ENCODE assay signal across 11 cellular contexts in the genomic region with DNA sequence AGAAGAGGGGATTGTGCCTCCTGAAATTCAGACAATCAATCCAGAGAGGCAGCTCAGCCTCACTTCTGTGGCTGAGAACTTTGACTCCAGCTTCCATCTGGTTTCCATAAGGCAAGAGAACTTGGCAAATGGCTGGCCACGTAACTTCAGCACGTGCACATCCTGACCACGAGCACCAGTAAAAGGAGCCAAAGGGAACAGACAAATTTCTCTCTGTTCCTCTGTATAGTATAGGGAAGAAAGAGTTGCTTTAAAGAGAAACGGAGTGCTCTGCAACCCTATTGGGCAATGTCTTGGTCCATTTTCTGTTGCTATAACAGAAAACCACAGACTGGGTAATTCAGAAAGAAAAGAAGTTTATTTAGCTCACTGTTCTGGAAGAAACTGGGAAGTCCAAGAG.
DNase-seq lines count a peak whose midpoint lies in the region; ATAC-seq and TF ChIP-seq lines count a peak whose summit lies in the region.
"Had no signal": no experiment of that assay in that cellular context is flagged by ENCODE, and none has a peak within 500 bp of the region (broad histone marks: within the 10 kb centered on the region; RNA-seq: fewer than 3 reads in every experiment).

No MANE protein-coding gene starts in this region.

- TF ChIP-seq POLR2A in gastrocnemius medialis (IDR thresholded peaks at IDR 0.05): no peak
- no peak for TF ChIP-seq POLR2A in prostate gland (IDR thresholded peaks at IDR 0.05)
- no peak for TF ChIP-seq POLR2A in Peyer's patch (IDR thresholded peaks at IDR 0.05)

- H3K4me1 ChIP-seq in gastrocnemius medialis (no peaks in the 10 kb centered on the region), prostate gland (replicated peaks) (no peaks in the 10 kb centered on the region), Peyer's patch (no peaks in the 10 kb centered on the region)

- ATAC-seq in gastrocnemius medialis (peak; percentile 47 to 73), left colon (no peak)

- intact Hi-C loops in gastrocnemius medialis (cut with DNase I; ENCODE audit: low total_unique reads): no loop called here
- intact Hi-C loops in prostate gland (cut with DNase I): no loop called here
- intact Hi-C loops in left colon (cut with DNase I, micrococcal nuclease): no loop called here

- in situ Hi-C loops in gastrocnemius medialis (cut with MboI; ENCODE audit: low sequenced_read_pairs in 4 of 4): no loop called here

- H3K27ac ChIP-seq in gastrocnemius medialis (no peak overlapping the region), prostate gland (no peak overlapping the region), Peyer's patch (no peak overlapping the region)
- H3K27ac ChIP-seq: KMS-11 had no signal

- TF ChIP-seq CTCF in foreskin fibroblast (IDR thresholded peaks at IDR 0.05; ENCODE audit: low read depth, low read length) (no peak), gastrocnemius medialis (IDR thresholded peaks at IDR 0.05 in 4 of 5, conservative IDR thresholded peaks at IDR 0.05 in 1 of 5) (no peak), prostate gland (IDR thresholded peaks at IDR 0.05) (no peak), Peyer's patch (IDR thresholded peaks at IDR 0.05) (no peak)

- 59% methylated on average over 4 of the region's 4 CpGs for WGBS in prostate gland

- H3K36me3 ChIP-seq in gastrocnemius medialis (no peaks in the 10 kb centered on the region), prostate gland (no peaks in the 10 kb centered on the region), Peyer's patch (no peaks in the 10 kb centered on the region)

- DNase-seq in EL: peak; percentile 71
- DNase-seq in SIG-M5 (lab: John Stamatoyannopoulos, UW): peak; percentile 9
- peak; percentile 96 to 98 for DNase-seq in foreskin fibroblast
- DNase-seq in gastrocnemius medialis: peak; percentile 14 to 54
- no peak for DNase-seq in prostate gland (ENCODE audit: low spot score)
- no peak for DNase-seq in COLO829 (ENCODE audit: low spot score)
- DNase-seq in Peyer's patch: no peak
- no peak for DNase-seq in left colon
- DNase-seq: NCI-H524 treated with DMSO at 0.1 percent for 48 hours; stimulated activated CD4-positive, alpha-beta T cell treated with anti-CD3 and anti-CD28 coated beads, Interleukin-1b, Interleukin-23, amount 100 ng/mL, for 48 hours had no signal

- no peak overlapping the region for H3K4me3 ChIP-seq in foreskin fibroblast (ENCODE audit: low read depth in 1 of 2, low read length in 2 of 2)
- H3K4me3 ChIP-seq in gastrocnemius medialis: no peak overlapping the region
- H3K4me3 ChIP-seq in prostate gland: no peak overlapping the region
- no peak overlapping the region for H3K4me3 ChIP-seq in Peyer's patch

- H3K9me3 ChIP-seq in gastrocnemius medialis (no peaks in the 10 kb centered on the region), prostate gland (no peaks in the 10 kb centered on the region), Peyer's patch (no peaks in the 10 kb centered on the region)

- no peaks in the 10 kb centered on the region for H3K27me3 ChIP-seq in gastrocnemius medialis
- H3K27me3 ChIP-seq in prostate gland (replicated peaks; ENCODE audit: insufficient read depth): no peaks in the 10 kb centered on the region
- H3K27me3 ChIP-seq in Peyer's patch: no peaks in the 10 kb centered on the region

Comparison
In these comparisons a context has a peak if more than half of its experiments do, and no peak if none do; other contexts are left out.
1. DNase-seq: peak in EL (single experiment), SIG-M5 (single experiment), foreskin fibroblast (2 of 2) and gastrocnemius medialis (2 of 2); none in prostate gland (single experiment), COLO829 (single experiment), Peyer's patch (0 of 3) and left colon (0 of 2).